ENCODE assay signal across 10 cellular contexts in the genomic region with DNA sequence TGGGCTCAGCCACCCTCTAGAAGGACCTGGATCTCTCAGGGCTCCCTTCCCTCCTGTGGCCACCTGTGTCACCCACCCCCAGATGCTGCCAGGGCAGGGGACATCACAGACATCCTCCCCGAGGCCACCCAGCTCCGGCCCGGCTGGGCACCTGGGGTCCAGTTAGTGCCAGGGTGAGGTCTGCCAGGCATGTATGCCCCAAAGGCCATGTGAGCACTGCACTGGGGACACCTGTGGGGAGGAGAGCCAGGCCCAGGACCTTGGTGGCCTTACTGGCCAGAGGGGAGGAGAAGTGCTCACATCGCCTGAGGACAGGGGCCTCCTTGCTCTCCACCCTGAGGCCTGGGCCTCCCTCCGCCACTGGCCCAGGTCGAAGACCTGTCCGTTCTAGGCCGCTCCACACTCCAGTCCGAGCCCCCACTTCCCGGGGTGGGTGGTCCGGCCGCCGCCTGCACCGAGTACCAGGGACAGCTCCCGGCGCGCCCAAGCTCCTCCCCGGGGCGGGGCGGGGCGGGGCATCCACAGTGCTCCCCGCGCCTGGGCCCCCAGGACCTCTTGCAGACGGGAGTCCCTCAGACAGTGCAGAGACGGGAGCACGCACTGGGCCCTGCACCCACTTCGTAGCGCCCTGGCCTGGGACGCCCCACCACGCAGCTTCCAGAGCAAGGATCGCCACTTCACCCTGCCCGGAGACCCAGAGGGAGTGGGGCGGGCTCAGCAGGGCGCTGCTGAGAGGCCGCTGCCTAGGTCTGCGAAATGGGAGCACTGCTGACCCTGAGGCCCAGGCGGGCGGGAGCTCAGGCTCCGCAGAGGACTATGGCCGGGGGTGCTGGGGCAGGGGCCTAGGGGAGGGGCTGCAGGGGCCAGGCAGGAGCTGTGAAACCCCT. TPM values are rescaled to one million over a fixed set of nuclear protein-coding genes. Genes with fewer than 3 reads are reported as not detected.
DNase-seq lines count a peak whose midpoint lies in the region; ATAC-seq and TF ChIP-seq lines count a peak whose summit lies in the region.
"Had no signal": no experiment of that assay in that cellular context is flagged by ENCODE, and none has a peak within 500 bp of the region (broad histone marks: within the 10 kb centered on the region; RNA-seq: fewer than 3 reads in every experiment).

No MANE protein-coding gene starts in this region.

- H3K9ac ChIP-seq in HUES6 (ENCODE audit: low read length) = no peak overlapping the region

- no peak for ATAC-seq in activated naive CD8-positive, alpha-beta T cell treated with anti-CD3 and anti-CD28 coated beads, Interleukin-2, amount 10 ng/mL, durations not matched to agents 7 days and 5 days (ENCODE audit: low read depth)
- no peak for ATAC-seq in HG02588 (IDR thresholded peaks at IDR 0.05; ENCODE audit: unreplicated experiment)
- ATAC-seq in GM19452 (IDR thresholded peaks at IDR 0.05; ENCODE audit: unreplicated experiment) = no peak

- H3K9me3 ChIP-seq in HUES6 (ENCODE audit: control insufficient read depth, insufficient read depth, low read depth, low read length) (no peaks in the 10 kb centered on the region), osteoblast (ENCODE audit: low read depth, low read length) (no peaks in the 10 kb centered on the region)

- H3K9me3 Mint-ChIP-seq in activated naive CD8-positive, alpha-beta T cell treated with anti-CD3 and anti-CD28 coated beads, Interleukin-2, amount 10 ng/mL, durations not matched to agents 7 days and 5 days = no peaks in the 10 kb centered on the region
- H3K9me3 Mint-ChIP-seq: IgD-negative memory B cell had no signal

- no peaks in the 10 kb centered on the region for H3K79me2 ChIP-seq in osteoblast (ENCODE audit: insufficient read depth, low read length)

- no peak overlapping the region for H3K27ac Mint-ChIP-seq in activated naive CD8-positive, alpha-beta T cell treated with anti-CD3 and anti-CD28 coated beads, Interleukin-2, amount 10 ng/mL, durations not matched to agents 7 days and 5 days
- H3K27ac Mint-ChIP-seq: IgD-negative memory B cell had no signal

- no peaks in the 10 kb centered on the region for H3K36me3 Mint-ChIP-seq in activated naive CD8-positive, alpha-beta T cell treated with anti-CD3 and anti-CD28 coated beads, Interleukin-2, amount 10 ng/mL, durations not matched to agents 7 days and 5 days
- H3K36me3 Mint-ChIP-seq: IgD-negative memory B cell had no signal

- H3K4me1 Mint-ChIP-seq in activated naive CD8-positive, alpha-beta T cell treated with anti-CD3 and anti-CD28 coated beads, Interleukin-2, amount 10 ng/mL, durations not matched to agents 7 days and 5 days = peaks cover 1% of the 10 kb centered on the region

- H2AFZ ChIP-seq in osteoblast (ENCODE audit: low read length) = no peak overlapping the region

- no peak for TF ChIP-seq CTCF in osteoblast (IDR thresholded peaks at IDR 0.05; ENCODE audit: extremely low read depth, low read depth, low read length)

- H3K27ac ChIP-seq in HUES6 (ENCODE audit: low read depth, low read length) = no peak overlapping the region
- no peak overlapping the region for H3K27ac ChIP-seq in osteoblast (ENCODE audit: low read depth, low read length)

- no peak overlapping the region for H3K4me2 ChIP-seq in osteoblast (ENCODE audit: insufficient read depth, low read length)

- DNase-seq in SKM-1 (lab: John Stamatoyannopoulos, UW; ENCODE audit: unreplicated experiment) (peak; percentile 19), SKM-1 treated with dmso at 0.1 percent for 144 hours (lab: John Stamatoyannopoulos, UW; ENCODE audit: unreplicated experiment) (no peak), osteoblast (ENCODE audit: insufficient read length, low spot score, missing footprints) (peak; percentile 94), NAMALWA (ENCODE audit: low spot score) (no peak)
- peak; percentile 65 for DNase-seq in activated naive CD8-positive, alpha-beta T cell treated with anti-CD3 and anti-CD28 coated beads, Interleukin-2, amount 10 ng/mL, durations not matched to agents 7 days and 5 days
- DNase-seq: NCI-H82 had no signal

- H3K4me3 ChIP-seq in HUES6 (ENCODE audit: low read depth, low read length) (peak overlapping the region; percentile 61), osteoblast (ENCODE audit: insufficient read depth, low read length) (no peak overlapping the region)

- no peaks in the 10 kb centered on the region for H3K36me3 ChIP-seq in HUES6 (ENCODE audit: control insufficient read depth, insufficient read depth, low read length)
- no peaks in the 10 kb centered on the region for H3K36me3 ChIP-seq in osteoblast (ENCODE audit: insufficient read depth, low read length)

- H3K4me3 Mint-ChIP-seq in activated naive CD8-positive, alpha-beta T cell treated with anti-CD3 and anti-CD28 coated beads, Interleukin-2, amount 10 ng/mL, durations not matched to agents 7 days and 5 days = no peak overlapping the region

- H3K4me1 ChIP-seq in HUES6 (ENCODE audit: control insufficient read depth, insufficient read depth, low read length) (peaks cover 11% of the 10 kb centered on the region), osteoblast (ENCODE audit: insufficient read depth, low read length) (no peaks in the 10 kb centered on the region)

- H3K27me3 ChIP-seq in HUES6 (ENCODE audit: control insufficient read depth, insufficient read depth, low read length) (peaks cover 6% of the 10 kb centered on the region; the same call in 1 of the 2 replicates), osteoblast (ENCODE audit: insufficient read depth, low read length) (peaks cover 6% of the 10 kb centered on the region)

- no peaks in the 10 kb centered on the region for H4K20me1 ChIP-seq in osteoblast (ENCODE audit: insufficient read depth, low read length)

- POLR2A ChIA-PET in activated naive CD8-positive, alpha-beta T cell treated with anti-CD3 and anti-CD28 coated beads, Interleukin-2, amount 10 ng/mL, durations not matched to agents 7 days and 5 days (lab: Charles Lee) = no interaction called here

- no peaks in the 10 kb centered on the region for H3K27me3 Mint-ChIP-seq in activated naive CD8-positive, alpha-beta T cell treated with anti-CD3 and anti-CD28 coated beads, Interleukin-2, amount 10 ng/mL, durations not matched to agents 7 days and 5 days

RNA-seq across cellular contexts. Expression of a gene that starts 34.3 kb away (rescaled TPM):
- not detected for total RNA-seq in activated naive CD8-positive, alpha-beta T cell treated with anti-CD3 and anti-CD28 coated beads, Interleukin-2, amount 10 ng/mL, durations not matched to agents 7 days and 5 days
- not detected in 2 replicates for total RNA-seq in osteoblast

RNA-seq across cellular contexts. Expression of a gene that starts 54.6 kb away (rescaled TPM):
- total RNA-seq in activated naive CD8-positive, alpha-beta T cell treated with anti-CD3 and anti-CD28 coated beads, Interleukin-2, amount 10 ng/mL, durations not matched to agents 7 days and 5 days = 1 to 10 TPM in 1 of 2 experiments, under 1 TPM in 1; 0.94 to 2.1 TPM
- total RNA-seq in osteoblast = not detected in 2 replicates

Comparison
In these comparisons a context has a peak if more than half of its experiments do, and no peak if none do; other contexts are left out.
1. DNase-seq: peak in SKM-1 (single experiment), activated naive CD8-positive, alpha-beta T cell treated with anti-CD3 and anti-CD28 coated beads, Interleukin-2, amount 10 ng/mL, durations not matched to agents 7 days and 5 days (single experiment) and osteoblast (single experiment); none in SKM-1 treated with dmso at 0.1 percent for 144 hours (single experiment) and NAMALWA (single experiment).